ENCODE assay signal across 19 cellular contexts in the genomic region with DNA sequence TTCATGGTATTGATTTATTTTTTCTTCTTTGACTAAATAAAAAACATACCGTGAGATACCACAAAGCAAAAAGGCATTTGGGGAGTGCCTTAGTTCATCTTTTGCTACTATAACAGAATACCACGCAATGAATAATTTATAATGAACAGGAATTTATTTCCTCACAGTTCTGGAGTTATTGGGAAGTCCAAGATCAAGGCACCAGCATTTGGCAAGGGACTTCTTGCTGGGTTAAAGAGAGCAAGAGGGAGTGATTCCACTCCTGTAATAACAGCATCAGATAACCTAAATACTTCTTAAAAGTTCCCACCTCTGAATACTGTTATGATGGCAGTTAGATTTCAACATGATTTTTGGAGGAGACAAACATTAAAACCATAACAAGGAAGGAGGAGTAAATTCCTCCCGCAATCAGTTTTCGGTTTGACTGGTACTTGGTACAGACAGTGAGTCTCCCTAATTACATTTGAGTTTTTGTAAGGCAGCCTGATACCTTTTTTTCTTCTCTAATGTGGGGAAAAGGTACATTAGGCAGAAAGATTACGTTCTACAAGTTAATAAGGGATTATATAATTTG. TPM values are rescaled to one million over a fixed set of nuclear protein-coding genes. Genes with fewer than 3 reads are reported as not detected.
"Had no signal": no experiment of that assay in that cellular context is flagged by ENCODE, and none has a peak within 500 bp of the region (broad histone marks: within the 10 kb centered on the region; RNA-seq: fewer than 3 reads in every experiment).

No MANE protein-coding gene starts in this region.

- FAIRE-seq: kidney, small intestine, urothelium cell line had no signal

- H3K4me1 Mint-ChIP-seq: memory B cell, nephron progenitor cell had no signal

- H3K27me3 Mint-ChIP-seq: memory B cell had no signal

- H3K27me3 ChIP-seq: esophagus muscularis mucosa, foreskin keratinocyte, right atrium auricular region, stomach had no signal

- H3K27ac ChIP-seq: epithelial cell of prostate, foreskin keratinocyte, left ventricle myocardium inferior, lower lobe of right lung, right atrium auricular region, thoracic aorta had no signal

- H3K27ac Mint-ChIP-seq: memory B cell, nephron progenitor cell had no signal

- H3K9me3 ChIP-seq: esophagus muscularis mucosa, left ventricle myocardium inferior, lower lobe of right lung, right atrium auricular region, stomach, thoracic aorta had no signal

- H3K4me3 Mint-ChIP-seq: memory B cell, nephron progenitor cell had no signal

- H3K9me3 Mint-ChIP-seq: memory B cell, nephron progenitor cell had no signal

- H3K36me3 ChIP-seq: esophagus muscularis mucosa, left ventricle myocardium inferior, lower lobe of right lung, right atrium auricular region, stomach, thoracic aorta had no signal

- ATAC-seq: foreskin keratinocyte, lower lobe of right lung had no signal

- H3K4me3 ChIP-seq: esophagus muscularis mucosa, left ventricle myocardium inferior, lower lobe of right lung, right atrium auricular region, stomach, thoracic aorta had no signal

- DNase-seq: effector memory CD4-positive, alpha-beta T cell; foreskin keratinocyte; kidney; left cardiac atrium; left ventricle myocardium inferior; lower lobe of right lung; nephron progenitor cell; small intestine; stimulated activated CD4-positive, alpha-beta T cell treated with anti-CD3 and anti-CD28 coated beads, Interleukin-12 subunit alpha, Interleukin-12 subunit beta, amount 100 ng/mL, for 4 hours; stimulated activated naive CD4-positive, alpha-beta T cell; stomach; trophoblast cell had no signal

- H3K4me1 ChIP-seq: foreskin keratinocyte, left ventricle myocardium inferior, lower lobe of right lung, right atrium auricular region had no signal

RNA-seq across cellular contexts. Expression of gene OMD, which starts 8.8 kb away (rescaled TPM):
- total RNA-seq: foreskin keratinocyte had no signal
- polyA plus RNA-seq: foreskin keratinocyte had no signal

RNA-seq across cellular contexts. Expression of gene OGN, which starts 28.7 kb away (rescaled TPM):
- total RNA-seq: foreskin keratinocyte, pulmonary artery endothelial cell had no signal
- polyA plus RNA-seq: foreskin keratinocyte had no signal

RNA-seq across cellular contexts. Expression of gene ASPN, which starts 49.2 kb away (rescaled TPM):
- total RNA-seq: foreskin keratinocyte had no signal
